23 cellular contexts compared by ENCODE assay signal in the genomic region with DNA sequence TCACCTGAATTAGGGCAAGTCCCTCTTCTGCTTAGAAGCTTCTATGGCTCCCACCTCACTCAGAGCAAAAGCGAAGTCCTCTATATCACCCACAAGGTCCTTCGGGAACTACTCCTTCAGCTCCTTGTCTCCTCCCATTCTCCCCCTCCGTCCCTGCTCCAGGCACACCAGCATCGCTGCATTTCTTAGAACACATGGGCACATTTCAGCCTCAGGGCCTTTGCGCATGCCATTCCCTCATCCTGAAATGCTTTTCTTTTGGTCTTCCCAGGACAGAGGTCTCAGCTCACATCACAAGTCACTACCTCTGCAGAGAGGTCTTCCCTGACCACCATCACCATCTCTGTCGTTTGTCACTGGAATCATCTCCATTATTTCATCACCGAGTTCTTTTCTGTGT. TPM values are rescaled to one million over a fixed set of nuclear protein-coding genes. Genes with fewer than 3 reads are reported as not detected.
DNase-seq lines count a peak whose midpoint lies in the region; ATAC-seq and TF ChIP-seq lines count a peak whose summit lies in the region.
"Had no signal": no experiment of that assay in that cellular context is flagged by ENCODE, and none has a peak within 500 bp of the region (broad histone marks: within the 10 kb centered on the region; RNA-seq: fewer than 3 reads in every experiment).

No MANE protein-coding gene starts in this region.

- TF ChIP-seq EP300 in transverse colon (IDR thresholded peaks at IDR 0.05; ENCODE audit: low read depth), result no peak

- no peak overlapping the region for H3K27ac Mint-ChIP-seq in CD8-positive, alpha-beta T cell
- H3K27ac Mint-ChIP-seq in effector memory CD8-positive, alpha-beta T cell, result peak overlapping the region; percentile 89 to 91
- H3K27ac Mint-ChIP-seq: endodermal cell; T-helper 1 cell treated with Interleukin-12 subunit alpha and Interleukin-12 subunit beta and Interleukin-4 antibody, amounts not matched to agents 30 μg/mL and 1 μg/mL, for 36 hours had no signal

- DNase-seq in CD8-positive, alpha-beta T cell, result peak in 1 of 7 experiments; percentile 10
- DNase-seq in effector memory CD8-positive, alpha-beta T cell, result no peak
- DNase-seq in NCI-H1092 (lab: John Stamatoyannopoulos, UW) (no peak), transverse colon (no peak)
- DNase-seq: ACHN; activated CD4-positive, alpha-beta T cell treated with anti-CD3 and anti-CD28 coated beads for 48 hours; brain microvascular endothelial cell; Calu3; colonic mucosa; endodermal cell; kidney; lower lobe of right lung; NCI-H1417 treated with DMSO at 0.1 percent for 48 hours; NCI-H524; NK-92 treated with Interleukin-12 subunit alpha and Interleukin-12 subunit beta, amount 100 ng/mL, for 24 hours; testis had no signal

- H3K4me1 Mint-ChIP-seq in CD8-positive, alpha-beta T cell (ENCODE audit: low read depth), result peaks cover 42% of the 10 kb centered on the region
- peaks cover 40 to 44% of the 10 kb centered on the region in 2 donors for H3K4me1 Mint-ChIP-seq in effector memory CD8-positive, alpha-beta T cell (ENCODE audit: low read depth in 2 of 2)

- H3K27me3 Mint-ChIP-seq in CD8-positive, alpha-beta T cell (ENCODE audit: low read depth), result peaks cover 38% of the 10 kb centered on the region
- H3K27me3 Mint-ChIP-seq in effector memory CD8-positive, alpha-beta T cell, result peaks cover 0 to 9% of the 10 kb centered on the region in 2 donors

- peaks cover 24% of the 10 kb centered on the region for H3K27me3 ChIP-seq in CD8-positive, alpha-beta T cell (ENCODE audit: insufficient read depth, low read length)
- peaks cover 92% of the 10 kb centered on the region for H3K27me3 ChIP-seq in transverse colon
- H3K27me3 ChIP-seq: BLaER1, brain microvascular endothelial cell, testis had no signal

- intact Hi-C loops in CD8-positive, alpha-beta T cell (cut with DNase I, micrococcal nuclease), result no loop called here
- intact Hi-C loops in transverse colon (cut with DNase I; ENCODE audit: low total_unique reads), result no loop called here

- peaks cover 39% of the 10 kb centered on the region for H3K4me1 ChIP-seq in CD8-positive, alpha-beta T cell (ENCODE audit: insufficient read depth, low read length)
- peaks cover 3% of the 10 kb centered on the region; the same call in 1 of the 2 replicates for H3K4me1 ChIP-seq in HEK293 (ENCODE audit: control insufficient read depth, insufficient read depth, low read length)
- H3K4me1 ChIP-seq in transverse colon, result peaks cover 11 to 27% (median 16%) of the 10 kb centered on the region in 4 donors

- H3K9me3 ChIP-seq in CD8-positive, alpha-beta T cell (ENCODE audit: low read length), result no peaks in the 10 kb centered on the region
- H3K9me3 ChIP-seq in HEK293 (ENCODE audit: control insufficient read depth, insufficient read depth, low read depth, low read length), result no peaks in the 10 kb centered on the region
- H3K9me3 ChIP-seq in transverse colon, result no peaks in the 10 kb centered on the region
- H3K9me3 ChIP-seq: BLaER1, colonic mucosa, gastroesophageal sphincter, lower lobe of right lung, testis had no signal

- CTCF ChIA-PET in CD8-positive, alpha-beta T cell (lab: Charles Lee), result interaction anchor here (1.0 kb wide), 1 partner anchor 30 kb away, joined by 3 read pairs; no protein-coding TSS in a partner anchor
- CTCF ChIA-PET in HEK293 (lab: Yijun Ruan, JAX), result interaction anchor here (0.6 to 2.6 kb wide), 5 partner anchors 16 to 121 kb away, joined by 3 to 16 read pairs (median 4); no protein-coding TSS in a partner anchor

- no peak for TF ChIP-seq POLR2A in transverse colon (IDR thresholded peaks at IDR 0.05)

- H3K36me3 Mint-ChIP-seq in CD8-positive, alpha-beta T cell, result no peaks in the 10 kb centered on the region
- peaks cover 90% of the 10 kb centered on the region for H3K36me3 Mint-ChIP-seq in effector memory CD8-positive, alpha-beta T cell (ENCODE audit: insufficient read depth)

- no peak for TF ChIP-seq CTCF in CD8-positive, alpha-beta T cell (IDR thresholded peaks at IDR 0.05)
- TF ChIP-seq CTCF in HEK293 (tag by site-specific recombination; IDR thresholded peaks at IDR 0.05) (no peak), transverse colon (IDR thresholded peaks at IDR 0.05) (no peak)

- H3K9me3 Mint-ChIP-seq in CD8-positive, alpha-beta T cell, result no peaks in the 10 kb centered on the region
- H3K9me3 Mint-ChIP-seq in effector memory CD8-positive, alpha-beta T cell, result no peaks in the 10 kb centered on the region
- H3K9me3 Mint-ChIP-seq: endodermal cell; T-helper 1 cell treated with Interleukin-12 subunit alpha and Interleukin-12 subunit beta and Interleukin-4 antibody, amounts not matched to agents 30 μg/mL and 1 μg/mL, for 36 hours had no signal

- no peaks in the 10 kb centered on the region for H3K36me3 ChIP-seq in CD8-positive, alpha-beta T cell (ENCODE audit: insufficient read depth, low read length)
- H3K36me3 ChIP-seq in HEK293 (ENCODE audit: control insufficient read depth in 2 of 2, insufficient read depth in 1 of 2, low read length in 2 of 2) (peaks cover 0 to 8% of the 10 kb centered on the region in 2 experiments; a peak in 1 of 3 replicates), transverse colon (no peaks in the 10 kb centered on the region)
- H3K36me3 ChIP-seq: brain microvascular endothelial cell, colonic mucosa, gastroesophageal sphincter, lower lobe of right lung had no signal

- no peak overlapping the region for H3K4me3 ChIP-seq in CD8-positive, alpha-beta T cell (ENCODE audit: low read depth, low read length)
- H3K4me3 ChIP-seq in HEK293 (ENCODE audit: low read depth, low read length), result no peak overlapping the region
- no peak overlapping the region for H3K4me3 ChIP-seq in transverse colon
- H3K4me3 ChIP-seq: BLaER1, colonic mucosa, gastroesophageal sphincter, lower lobe of right lung had no signal

- POLR2A ChIA-PET in CD8-positive, alpha-beta T cell (lab: Charles Lee), result no interaction called here
- POLR2A ChIA-PET in HEK293 (lab: Yijun Ruan, JAX), result interaction anchor here (0.5 kb wide), 1 partner anchor 8 kb away, joined by 5 read pairs; no protein-coding TSS in a partner anchor

- peak overlapping the region; percentile 37 for H3K4me3 Mint-ChIP-seq in CD8-positive, alpha-beta T cell
- peak overlapping the region; percentile 72 to 77 for H3K4me3 Mint-ChIP-seq in effector memory CD8-positive, alpha-beta T cell

- in situ Hi-C loops in transverse colon (cut with MboI; ENCODE audit: low pct_ligation_motif_present in 1 of 4, low pct_unique_long_range_greater_than_20kb in 1 of 4, low sequenced_read_pairs in 3 of 4), result no loop called here

- 80 to 81% methylated on average over 7 of the region's 7 CpGs for WGBS in transverse colon (ENCODE audit: low coverage in 1 of 2), 2 donors

- no peak overlapping the region for H3K27ac ChIP-seq in CD8-positive, alpha-beta T cell (ENCODE audit: low read depth, low read length)
- no peak overlapping the region for H3K27ac ChIP-seq in HEK293 (ENCODE audit: extremely low read depth, low read depth, low read length)
- no peak overlapping the region for H3K27ac ChIP-seq in transverse colon
- H3K27ac ChIP-seq: BLaER1, brain microvascular endothelial cell, colonic mucosa, gastroesophageal sphincter, lower lobe of right lung, testis had no signal

- no peak for ATAC-seq in CD8-positive, alpha-beta T cell
- ATAC-seq in effector memory CD8-positive, alpha-beta T cell (replicated peaks), result no peak
- no peak for ATAC-seq in HG03097 (IDR thresholded peaks at IDR 0.05; ENCODE audit: low FRiP score, unreplicated experiment)
- ATAC-seq: gastroesophageal sphincter, lower lobe of right lung, Panc1 had no signal

TF ChIP-seq in HEK293, 187 proteins besides CTCF, POLR2A, EP300 and RAD21:
- peak; percentile 97 for TF ChIP-seq ZNF623 (tag by site-specific recombination; IDR thresholded peaks at IDR 0.05)
- TF ChIP-seq ZNF292 (tag by site-specific recombination; IDR thresholded peaks at IDR 0.05; ENCODE audit: borderline replicate concordance, low read depth), result no peak
- peak; percentile 70; the same call in 1 of the 2 replicates for TF ChIP-seq ZNF16 (tag by site-specific recombination; IDR thresholded peaks at IDR 0.05; ENCODE audit: low read depth)

RNA-seq across cellular contexts. Expression of gene S1PR5, which starts 4.0 kb away (rescaled TPM):
- 10 to 100 TPM; 21.6 to 22.5 TPM for total RNA-seq in CD8-positive, alpha-beta T cell
- not detected for total RNA-seq in transverse colon
- total RNA-seq: Calu3, colonic mucosa, MCF 10A had no signal

RNA-seq across cellular contexts. Expression of gene KEAP1, which starts 10.1 kb away (rescaled TPM):
- 10 to 100 TPM; 13.1 to 13.7 TPM for total RNA-seq in CD8-positive, alpha-beta T cell
- 100 to 1,000 TPM in 1 of 4 donors, 10 to 100 TPM in 3; 54.8 to 348 (median 79.1) TPM for total RNA-seq in transverse colon

RNA-seq across cellular contexts. Expression of gene ATG4D, which starts 30.5 kb away (rescaled TPM):
- total RNA-seq in CD8-positive, alpha-beta T cell, result 10 to 100 TPM; 82.0 to 91.1 TPM
- 100 to 1,000 TPM in 2 of 4 donors, 10 to 100 TPM in 2; 79.9 to 164 (median 100) TPM for total RNA-seq in transverse colon

RNA-seq across cellular contexts. Expression of gene KRI1, which starts 52.6 kb away (rescaled TPM):
- total RNA-seq in CD8-positive, alpha-beta T cell, result 10 to 100 TPM; 29.8 to 33.9 TPM
- total RNA-seq in transverse colon, result 10 to 100 TPM; 12.7 to 53.1 (median 27.9) TPM

RNA-seq across cellular contexts. Expression of gene CDKN2D, which starts 55.6 kb away (rescaled TPM):
- total RNA-seq in CD8-positive, alpha-beta T cell, result 10 to 100 TPM; 58.5 to 61.3 TPM
- 10 to 100 TPM in 1 of 4 donors, 1 to 10 TPM in 3; 4.9 to 11.4 (median 7.1) TPM for total RNA-seq in transverse colon

Comparison
In these comparisons a context has a peak if more than half of its experiments do, and no peak if none do; other contexts are left out.
1. RNA of gene S1PR5, which starts 4.0 kb away (total RNA-seq): 21.6 to 22.5 TPM in CD8-positive, alpha-beta T cell; not detected in transverse colon; every median in the first group is over 10 times any median in the second.